10 cellular contexts compared by ENCODE assay signal in the genomic region with DNA sequence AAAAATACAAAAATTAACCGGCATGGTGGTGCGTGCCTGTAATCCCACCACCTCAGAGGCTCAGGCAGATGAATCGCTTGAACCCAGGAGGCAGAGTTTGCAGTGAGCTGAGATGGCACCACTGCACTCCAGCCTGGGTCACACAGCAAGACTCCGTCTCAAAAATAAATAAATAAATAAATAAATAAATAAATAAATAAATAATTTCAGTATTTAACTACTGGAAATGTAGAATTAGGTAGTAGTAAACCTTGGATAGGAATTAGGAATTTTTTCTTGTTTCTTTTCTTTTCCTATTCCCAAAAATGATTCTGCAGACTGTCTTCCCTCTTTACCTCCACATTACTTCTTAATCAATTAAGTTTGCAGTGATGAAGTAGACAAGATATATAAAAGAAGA.
"Had no signal": no experiment of that assay in that cellular context is flagged by ENCODE, and none has a peak within 500 bp of the region (broad histone marks: within the 10 kb centered on the region; RNA-seq: fewer than 3 reads in every experiment).

No MANE protein-coding gene starts in this region.

- H3K4me1 ChIP-seq: HAP-1 had no signal

- ATAC-seq: GM23338, HCT116 had no signal

- H3K4me3 ChIP-seq: GM23248, GM23338, HAP-1 had no signal

- H3K9me3 ChIP-seq: HAP-1 had no signal

- H3K9me3 Mint-ChIP-seq: GM23338, H9, HFFc6 had no signal

- DNase-seq: GOT3, H7, H9 had no signal

- H3K4me2 ChIP-seq: GM23338 had no signal

- H3K4me3 Mint-ChIP-seq: GM23338, H9, HFFc6 had no signal

- H3K27ac Mint-ChIP-seq: GM23338, H9, HFFc6 had no signal

- FAIRE-seq: H1, H54 had no signal

- H3K27ac ChIP-seq: GM23248 had no signal

- H3K36me3 ChIP-seq: HAP-1 had no signal
